10 cellular contexts compared by ENCODE assay signal in genomic region chr14:65070710-65071033, GRCh38. TPM values are rescaled to one million over a fixed set of nuclear protein-coding genes. Genes with fewer than 3 reads are reported as not detected.
A peak's percentile ranks its signal among the peaks of the same experiment; 100 is the strongest.
DNase-seq lines count a peak whose midpoint lies in the region; ATAC-seq and TF ChIP-seq lines count a peak whose summit lies in the region.
"Had no signal": no experiment of that assay in that cellular context is flagged by ENCODE, and none has a peak within 500 bp of the region (broad histone marks: within the 10 kb centered on the region; RNA-seq: fewer than 3 reads in every experiment).

No MANE protein-coding gene starts in this region.

- peaks cover 47% of the 10 kb centered on the region for H3K4me1 ChIP-seq in mucosa of descending colon (ENCODE audit: low read depth)

- no peaks in the 10 kb centered on the region for H3K9me3 Mint-ChIP-seq in activated CD8-positive, alpha-beta memory T cell treated with anti-CD3 and anti-CD28 coated beads, Interleukin-2, amount 10 ng/mL, durations not matched to agents 7 days and 5 days (ENCODE audit: low read depth)
- H3K9me3 Mint-ChIP-seq in activated naive CD4-positive, alpha-beta T cell treated with anti-CD3 and anti-CD28 coated beads, Interleukin-2, amount 10 ng/mL, durations not matched to agents 7 days and 5 days = no peaks in the 10 kb centered on the region
- H3K9me3 Mint-ChIP-seq: activated T-helper 2 cell treated with anti-CD3 and anti-CD28 coated beads, Interferon-gamma antibody, Interleukin-2, Interleukin-4, amounts not matched to agents 10 μg/mL and 5 μg/mL and 100 μg/mL, durations not matched to agents 14 hours and 24 hours and 36 hours; T-cell had no signal

- no peak for TF ChIP-seq CTCF in mucosa of descending colon (IDR thresholded peaks at IDR 0.05)

- no peaks in the 10 kb centered on the region for H3K36me3 ChIP-seq in mucosa of descending colon (ENCODE audit: low read depth)

- DNase-seq in DMS79 treated with DMSO at 0.1 percent for 48 hours (lab: John Stamatoyannopoulos, UW) (peak; percentile 89), RPMI8226 (peak; percentile 90), mucosa of descending colon (peak in 2 of 3 donors; percentile 81 to 82), activated T-cell treated with anti-CD3 and anti-CD28 coated beads for 4 hours (no peak), activated gamma-delta T cell treated with Interleukin-2 at 50 U/mL for 16 hours (no peak)
- DNase-seq in activated CD8-positive, alpha-beta memory T cell treated with anti-CD3 and anti-CD28 coated beads, Interleukin-2, amount 10 ng/mL, durations not matched to agents 7 days and 5 days = no peak
- DNase-seq in activated naive CD4-positive, alpha-beta T cell treated with anti-CD3 and anti-CD28 coated beads, Interleukin-2, amount 10 ng/mL, durations not matched to agents 7 days and 5 days = no peak
- DNase-seq: T-cell had no signal

- H3K4me3 ChIP-seq in mucosa of descending colon = no peak overlapping the region

- no peaks in the 10 kb centered on the region for H3K27me3 Mint-ChIP-seq in activated CD8-positive, alpha-beta memory T cell treated with anti-CD3 and anti-CD28 coated beads, Interleukin-2, amount 10 ng/mL, durations not matched to agents 7 days and 5 days
- H3K27me3 Mint-ChIP-seq in activated naive CD4-positive, alpha-beta T cell treated with anti-CD3 and anti-CD28 coated beads, Interleukin-2, amount 10 ng/mL, durations not matched to agents 7 days and 5 days = no peaks in the 10 kb centered on the region
- H3K27me3 Mint-ChIP-seq: T-cell had no signal

- intact Hi-C loops in mucosa of descending colon (cut with DNase I, micrococcal nuclease) = no loop called here

- CTCF ChIA-PET in activated CD8-positive, alpha-beta memory T cell treated with anti-CD3 and anti-CD28 coated beads, Interleukin-2, amount 10 ng/mL, durations not matched to agents 7 days and 5 days (lab: Charles Lee) = no interaction called here
- CTCF ChIA-PET in activated naive CD4-positive, alpha-beta T cell treated with anti-CD3 and anti-CD28 coated beads, Interleukin-2, amount 10 ng/mL, durations not matched to agents 7 days and 5 days (lab: Charles Lee) = no interaction called here

- no peak overlapping the region for H3K4me3 Mint-ChIP-seq in activated CD8-positive, alpha-beta memory T cell treated with anti-CD3 and anti-CD28 coated beads, Interleukin-2, amount 10 ng/mL, durations not matched to agents 7 days and 5 days
- H3K4me3 Mint-ChIP-seq in activated naive CD4-positive, alpha-beta T cell treated with anti-CD3 and anti-CD28 coated beads, Interleukin-2, amount 10 ng/mL, durations not matched to agents 7 days and 5 days = no peak overlapping the region
- H3K4me3 Mint-ChIP-seq: T-cell had no signal

- peaks cover 20% of the 10 kb centered on the region for H3K36me3 Mint-ChIP-seq in activated CD8-positive, alpha-beta memory T cell treated with anti-CD3 and anti-CD28 coated beads, Interleukin-2, amount 10 ng/mL, durations not matched to agents 7 days and 5 days
- H3K36me3 Mint-ChIP-seq in activated naive CD4-positive, alpha-beta T cell treated with anti-CD3 and anti-CD28 coated beads, Interleukin-2, amount 10 ng/mL, durations not matched to agents 7 days and 5 days = peaks cover 49% of the 10 kb centered on the region

- no peaks in the 10 kb centered on the region for H3K9me3 ChIP-seq in mucosa of descending colon

- H3K27ac Mint-ChIP-seq in activated CD8-positive, alpha-beta memory T cell treated with anti-CD3 and anti-CD28 coated beads, Interleukin-2, amount 10 ng/mL, durations not matched to agents 7 days and 5 days = no peak overlapping the region
- no peak overlapping the region for H3K27ac Mint-ChIP-seq in activated naive CD4-positive, alpha-beta T cell treated with anti-CD3 and anti-CD28 coated beads, Interleukin-2, amount 10 ng/mL, durations not matched to agents 7 days and 5 days
- H3K27ac Mint-ChIP-seq: activated T-helper 2 cell treated with anti-CD3 and anti-CD28 coated beads, Interferon-gamma antibody, Interleukin-2, Interleukin-4, amounts not matched to agents 10 μg/mL and 5 μg/mL and 100 μg/mL, durations not matched to agents 14 hours and 24 hours and 36 hours; T-cell had no signal

- H3K4me1 Mint-ChIP-seq in activated CD8-positive, alpha-beta memory T cell treated with anti-CD3 and anti-CD28 coated beads, Interleukin-2, amount 10 ng/mL, durations not matched to agents 7 days and 5 days = peaks cover 13% of the 10 kb centered on the region
- peaks cover 13% of the 10 kb centered on the region for H3K4me1 Mint-ChIP-seq in activated naive CD4-positive, alpha-beta T cell treated with anti-CD3 and anti-CD28 coated beads, Interleukin-2, amount 10 ng/mL, durations not matched to agents 7 days and 5 days

- ATAC-seq in HG02943 (IDR thresholded peaks at IDR 0.05; ENCODE audit: low read depth, unreplicated experiment) = peak; percentile 80
- ATAC-seq in mucosa of descending colon = peak; percentile 68
- no peak for ATAC-seq in activated CD8-positive, alpha-beta memory T cell treated with anti-CD3 and anti-CD28 coated beads, Interleukin-2, amount 10 ng/mL, durations not matched to agents 7 days and 5 days

RNA-seq across cellular contexts. Expression of gene MAX, which starts 31.6 kb away (rescaled TPM):
- total RNA-seq in mucosa of descending colon = 100 to 1,000 TPM; 129 to 153 (median 147) TPM
- 100 to 1,000 TPM; 130 to 134 TPM for total RNA-seq in activated CD8-positive, alpha-beta memory T cell treated with anti-CD3 and anti-CD28 coated beads, Interleukin-2, amount 10 ng/mL, durations not matched to agents 7 days and 5 days

Comparison
In these comparisons a context has a peak if more than half of its experiments do, and no peak if none do; other contexts are left out.
1. DNase-seq: peak in DMS79 treated with DMSO at 0.1 percent for 48 hours (single experiment), RPMI8226 (single experiment) and mucosa of descending colon (2 of 3); none in activated CD8-positive, alpha-beta memory T cell treated with anti-CD3 and anti-CD28 coated beads, Interleukin-2, amount 10 ng/mL, durations not matched to agents 7 days and 5 days (single experiment), activated naive CD4-positive, alpha-beta T cell treated with anti-CD3 and anti-CD28 coated beads, Interleukin-2, amount 10 ng/mL, durations not matched to agents 7 days and 5 days (single experiment), activated T-cell treated with anti-CD3 and anti-CD28 coated beads for 4 hours (single experiment) and activated gamma-delta T cell treated with Interleukin-2 at 50 U/mL for 16 hours (single experiment).